13 cellular contexts compared by ENCODE assay signal in the genomic region with DNA sequence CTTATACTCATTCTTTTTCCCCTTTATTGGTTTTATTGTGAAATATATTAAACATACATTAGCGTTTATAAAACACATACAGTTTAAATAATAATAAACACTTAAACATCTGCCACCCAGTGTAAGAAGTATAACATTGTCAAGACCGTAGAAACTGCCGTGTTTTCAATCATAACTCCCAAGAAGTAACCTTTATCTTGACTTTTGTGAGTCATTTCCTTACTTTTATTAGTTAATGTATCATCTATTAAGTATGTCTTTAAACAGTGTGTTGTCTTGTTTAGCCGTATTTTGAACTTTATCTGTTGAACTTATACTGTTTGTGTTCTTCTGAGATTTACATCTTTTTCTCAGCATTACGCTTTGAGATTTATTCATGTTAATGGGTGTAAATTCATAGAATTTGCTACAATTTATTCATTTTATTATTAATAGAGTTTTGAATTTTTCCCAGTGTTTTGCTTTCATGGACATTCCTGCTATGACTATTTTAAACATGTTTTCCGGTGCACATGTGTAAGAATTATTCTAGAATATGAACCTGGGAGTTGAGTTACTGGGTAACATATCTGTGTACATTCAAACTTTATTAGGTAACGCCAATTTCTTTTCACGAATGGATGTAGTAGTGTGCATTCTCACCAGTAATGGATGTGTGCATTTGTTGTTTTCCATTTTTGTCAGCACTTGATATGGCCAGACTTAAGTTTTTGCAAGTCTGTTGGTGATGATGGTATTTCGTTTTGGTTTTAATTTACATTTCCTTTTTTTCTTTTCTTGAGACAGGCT.
DNase-seq lines count a peak whose midpoint lies in the region; FAIRE-seq and TF ChIP-seq lines count a peak whose summit lies in the region.
"Had no signal": no experiment of that assay in that cellular context is flagged by ENCODE, and none has a peak within 500 bp of the region (broad histone marks: within the 10 kb centered on the region; RNA-seq: fewer than 3 reads in every experiment).

No MANE protein-coding gene starts in this region.

- peak; percentile 18 for TF ChIP-seq CTCF in choroid plexus epithelial cell (conservative IDR thresholded peaks at IDR 0.05; ENCODE audit: low read depth, low read length)
- no peak for TF ChIP-seq CTCF in OCI-LY7 (conservative IDR thresholded peaks at IDR 0.05; ENCODE audit: low read length)

- peak overlapping the region; percentile 27; the same call in 1 of the 2 replicates for H3K27ac ChIP-seq in ACC112 (ENCODE audit: low read depth, low read length)
- H3K27ac ChIP-seq in OCI-LY7 (ENCODE audit: low read depth, low read length, poor library complexity, severe bottlenecking): no peak overlapping the region
- H3K27ac ChIP-seq in substantia nigra (ENCODE audit: low read depth, low read length, poor library complexity, severe bottlenecking): no peak overlapping the region
- H3K27ac ChIP-seq: cardiac muscle cell, ovary, SJCRH30 had no signal

- no peaks in the 10 kb centered on the region; the same call in 1 of the 2 replicates for H4K20me1 ChIP-seq in OCI-LY7 (ENCODE audit: insufficient read depth, low read length)

- CTCF ChIA-PET in OCI-LY7 (lab: Charles Lee; ENCODE audit: unreplicated experiment): no interaction called here

- no peaks in the 10 kb centered on the region for H3K9me3 ChIP-seq in OCI-LY7 (ENCODE audit: low read length)
- H3K9me3 ChIP-seq: ovary, SJCRH30 had no signal

- no peak overlapping the region for H3K4me2 ChIP-seq in OCI-LY7 (ENCODE audit: low read length)

- H3K4me3 ChIP-seq in ACC112 (ENCODE audit: low read depth, low read length): no peak overlapping the region
- H3K4me3 ChIP-seq in choroid plexus epithelial cell (ENCODE audit: low read depth, low read length): no peak overlapping the region
- H3K4me3 ChIP-seq in OCI-LY7 (ENCODE audit: low read depth, low read length, poor library complexity, severe bottlenecking): no peak overlapping the region
- H3K4me3 ChIP-seq: cardiac muscle cell, ovary, SJCRH30 had no signal

- H3K79me2 ChIP-seq in ACC112 (ENCODE audit: control insufficient read depth, insufficient read depth, low read length, unreplicated experiment): peaks cover 13% of the 10 kb centered on the region
- no peaks in the 10 kb centered on the region for H3K79me2 ChIP-seq in OCI-LY7 (ENCODE audit: insufficient read depth, low read depth, low read length)

- H2AFZ ChIP-seq in ACC112 (ENCODE audit: low read length, unreplicated experiment) (no peak overlapping the region), OCI-LY7 (ENCODE audit: low read length) (no peak overlapping the region)

- BruUV-seq in OCI-LY7 (replicated peaks; lab: Mats Ljungman, UMichigan): no TSS peak

- no peak for FAIRE-seq in HTR-8/SVneo (lab: Jason Lieb, UNC)
- FAIRE-seq in islet of Langerhans (lab: Jason Lieb, UNC): peak; percentile 9
- FAIRE-seq: TTC549 had no signal

- intact Hi-C loops in OCI-LY7 (cut with micrococcal nuclease; ENCODE audit: unreplicated experiment): no loop called here

- no peaks in the 10 kb centered on the region for H3K36me3 ChIP-seq in ACC112 (ENCODE audit: insufficient read depth, low read length)
- H3K36me3 ChIP-seq in OCI-LY7 (ENCODE audit: insufficient read depth, low read length): peaks cover 4% of the 10 kb centered on the region
- H3K36me3 ChIP-seq: cardiac muscle cell, ovary, SJCRH30 had no signal

- peak; percentile 9 for DNase-seq in HTR-8/SVneo (ENCODE audit: insufficient read length, low spot score)
- DNase-seq in choroid plexus epithelial cell (ENCODE audit: low read depth): peak; percentile 78
- no peak for DNase-seq in OCI-LY7 (ENCODE audit: low spot score)
- DNase-seq in NCI-H1092 (lab: John Stamatoyannopoulos, UW): no peak
- DNase-seq in substantia nigra (lab: John Stamatoyannopoulos, UW): no peak
- no peak for DNase-seq in NCI-H1105 (lab: John Stamatoyannopoulos, UW)
- DNase-seq: activated naive CD4-positive, alpha-beta T cell; ovary; SJCRH30 had no signal

- H3K9me2 ChIP-seq in OCI-LY7 (ENCODE audit: insufficient read depth, low read length): no peaks in the 10 kb centered on the region

- H3K27me3 ChIP-seq in ACC112 (ENCODE audit: insufficient read depth, low read length): no peaks in the 10 kb centered on the region
- H3K27me3 ChIP-seq: cardiac muscle cell, ovary, SJCRH30 had no signal

- POLR2A ChIA-PET in OCI-LY7 (lab: Charles Lee): no interaction called here

- peaks cover 19% of the 10 kb centered on the region for H3K4me1 ChIP-seq in ACC112 (ENCODE audit: control insufficient read depth, insufficient read depth, low read length, unreplicated experiment)
- H3K4me1 ChIP-seq in OCI-LY7 (ENCODE audit: insufficient read depth, low read length, poor library complexity, severe bottlenecking): no peaks in the 10 kb centered on the region
- H3K4me1 ChIP-seq: SJCRH30 had no signal

Comparison
In these comparisons a context has a peak if more than half of its experiments do, and no peak if none do; other contexts are left out.
1. DNase-seq: peak in HTR-8/SVneo (single experiment) and choroid plexus epithelial cell (single experiment); none in OCI-LY7 (single experiment), NCI-H1092 (single experiment), substantia nigra (0 of 49) and NCI-H1105 (single experiment).